22 cellular contexts compared by ENCODE assay signal in genomic region chr2:165889158-165889557, GRCh38.
DNase-seq lines count a peak whose midpoint lies in the region; ATAC-seq and TF ChIP-seq lines count a peak whose summit lies in the region.
"Had no signal": no experiment of that assay in that cellular context is flagged by ENCODE, and none has a peak within 500 bp of the region (broad histone marks: within the 10 kb centered on the region; RNA-seq: fewer than 3 reads in every experiment).

No MANE protein-coding gene starts in this region.

- H3K36me3 ChIP-seq in right atrium auricular region (peaks cover 27% of the 10 kb centered on the region), mesodermal cell (ENCODE audit: control insufficient read depth, insufficient read depth, low read length) (peaks cover 16% of the 10 kb centered on the region), body of pancreas (replicated peaks in 1 of 2; ENCODE audit: insufficient read depth in 1 of 2, low read depth in 2 of 2) (peaks cover 4 to 7% of the 10 kb centered on the region in 2 donors), Karpas-422 (ENCODE audit: insufficient read depth, low read length) (peaks cover 34% of the 10 kb centered on the region; the same call in 1 of the 2 replicates)
- H3K36me3 ChIP-seq: cardiac muscle cell had no signal

- H3K79me2 ChIP-seq in Karpas-422 (ENCODE audit: low read length) = no peaks in the 10 kb centered on the region

- TF ChIP-seq CTCF in right atrium auricular region (IDR thresholded peaks at IDR 0.05) = no peak
- no peak for TF ChIP-seq CTCF in dorsolateral prefrontal cortex (IDR thresholded peaks at IDR 0.05 in 54 of 56, conservative IDR thresholded peaks at IDR 0.05 in 2 of 56; ENCODE audit: low read depth in 1 of 56, partially characterized antibody in 56 of 56)
- TF ChIP-seq CTCF in type B pancreatic cell (conservative IDR thresholded peaks at IDR 0.05) = no peak
- TF ChIP-seq CTCF in body of pancreas (IDR thresholded peaks at IDR 0.05) = no peak

- no peak overlapping the region for H3K4me3 ChIP-seq in right atrium auricular region
- H3K4me3 ChIP-seq in dorsolateral prefrontal cortex = peak overlapping the region in 7 of 59 donors; percentile 2 to 43 (median 16)
- no peak overlapping the region for H3K4me3 ChIP-seq in mesodermal cell (ENCODE audit: extremely low read depth, insufficient read depth, low read length, poor library complexity, severe bottlenecking)
- no peak overlapping the region for H3K4me3 ChIP-seq in body of pancreas
- H3K4me3 ChIP-seq in Karpas-422 (ENCODE audit: low read length) = no peak overlapping the region
- H3K4me3 ChIP-seq: cardiac muscle cell, HAP-1, lower lobe of right lung, pancreas, SK-N-MC, skin epidermis had no signal

- H3K4me2 ChIP-seq in Karpas-422 (ENCODE audit: low read depth, low read length, poor library complexity, severe bottlenecking) = no peak overlapping the region

- H3K27me3 Mint-ChIP-seq in type B pancreatic cell = no peaks in the 10 kb centered on the region
- H3K27me3 Mint-ChIP-seq: activated CD4-positive, alpha-beta T cell treated with anti-CD3 and anti-CD28 coated beads for 36 hours; activated CD8-positive, alpha-beta memory T cell treated with anti-CD3 and anti-CD28 coated beads, Interleukin-2, amount 10 ng/mL, durations not matched to agents 7 days and 5 days had no signal

- WGBS in mesodermal cell (ENCODE audit: insufficient coverage in 2 of 2), 2 experiments = 77 to 80% methylated on average over 1 of the region's 1 CpG
- 38 to 50% methylated on average over 1 of the region's 1 CpG for WGBS in body of pancreas, 2 donors

- H3K4me1 ChIP-seq in right atrium auricular region (no peaks in the 10 kb centered on the region), mesodermal cell (ENCODE audit: control insufficient read depth, insufficient read depth, low read length, poor library complexity, severe bottlenecking) (no peaks in the 10 kb centered on the region), body of pancreas (peaks cover 9% of the 10 kb centered on the region), Karpas-422 (ENCODE audit: low read length) (peaks cover 9% of the 10 kb centered on the region)
- H3K4me1 ChIP-seq: lower lobe of right lung, pancreas had no signal

- H3K9me3 ChIP-seq in right atrium auricular region = no peaks in the 10 kb centered on the region
- no peaks in the 10 kb centered on the region for H3K9me3 ChIP-seq in mesodermal cell (ENCODE audit: control insufficient read depth, low read length)
- no peaks in the 10 kb centered on the region for H3K9me3 ChIP-seq in body of pancreas
- H3K9me3 ChIP-seq in Karpas-422 (ENCODE audit: low read length) = no peaks in the 10 kb centered on the region
- H3K9me3 ChIP-seq: HAP-1, lower lobe of right lung, pancreas had no signal

- H3K36me3 Mint-ChIP-seq in type B pancreatic cell = peaks cover 41% of the 10 kb centered on the region

- no peaks in the 10 kb centered on the region for H3K9me3 Mint-ChIP-seq in type B pancreatic cell

- peak; percentile 52 for ATAC-seq in Right ventricle myocardium superior (ENCODE audit: poor library complexity)
- no peak for ATAC-seq in body of pancreas
- ATAC-seq: activated CD4-positive, alpha-beta T cell treated with anti-CD3 and anti-CD28 coated beads for 36 hours; activated CD8-positive, alpha-beta memory T cell treated with anti-CD3 and anti-CD28 coated beads, Interleukin-2, amount 10 ng/mL, durations not matched to agents 7 days and 5 days; lower lobe of right lung; Panc1 had no signal

- TF ChIP-seq POLR2A in body of pancreas (IDR thresholded peaks at IDR 0.05) = no peak

- H3K27ac ChIP-seq in right atrium auricular region (no peak overlapping the region), dorsolateral prefrontal cortex (peak overlapping the region in 58 of 59 donors; percentile 12 to 89 (median 69)), mesodermal cell (ENCODE audit: low read depth, low read length, severe bottlenecking) (peak overlapping the region; percentile 52), body of pancreas (no peak overlapping the region), Karpas-422 (ENCODE audit: low read length) (no peak overlapping the region)
- H3K27ac ChIP-seq: C4-2B, cardiac muscle cell, lower lobe of right lung, pancreas, SK-N-MC, skin epidermis had no signal

- no peaks in the 10 kb centered on the region for H4K20me1 ChIP-seq in Karpas-422 (ENCODE audit: insufficient read depth, low read depth, low read length)

- no peaks in the 10 kb centered on the region for H3K9me2 ChIP-seq in Karpas-422 (replicated peaks; ENCODE audit: insufficient read depth, low read length)

- peaks cover 9% of the 10 kb centered on the region for H3K4me1 Mint-ChIP-seq in type B pancreatic cell (ENCODE audit: unreplicated experiment)
- H3K4me1 Mint-ChIP-seq: activated CD4-positive, alpha-beta T cell treated with anti-CD3 and anti-CD28 coated beads for 36 hours; activated CD8-positive, alpha-beta memory T cell treated with anti-CD3 and anti-CD28 coated beads, Interleukin-2, amount 10 ng/mL, durations not matched to agents 7 days and 5 days had no signal

- H2AFZ ChIP-seq in Karpas-422 (ENCODE audit: low read length) = no peak overlapping the region

- no peaks in the 10 kb centered on the region for H3K27me3 ChIP-seq in right atrium auricular region
- H3K27me3 ChIP-seq in dorsolateral prefrontal cortex = no peaks in the 10 kb centered on the region
- no peaks in the 10 kb centered on the region for H3K27me3 ChIP-seq in body of pancreas
- no peaks in the 10 kb centered on the region for H3K27me3 ChIP-seq in Karpas-422 (ENCODE audit: low read length)
- H3K27me3 ChIP-seq: cardiac muscle cell, pancreas had no signal

- H3K9ac ChIP-seq in Karpas-422 (ENCODE audit: low read length) = no peak overlapping the region

- DNase-seq in Right ventricle myocardium superior = no peak
- no peak for DNase-seq in right atrium auricular region (ENCODE audit: low spot score)
- no peak for DNase-seq in dorsolateral prefrontal cortex
- DNase-seq in type B pancreatic cell (ENCODE audit: extremely low spot score, unreplicated experiment) = no peak
- no peak for DNase-seq in body of pancreas
- no peak for DNase-seq in activated CD4-positive, alpha-beta T cell treated with anti-CD3 and anti-CD28 coated beads for 48 hours
- DNase-seq in Karpas-422 = no peak
- DNase-seq: activated CD4-positive, alpha-beta T cell treated with anti-CD3 and anti-CD28 coated beads for 36 hours; activated CD8-positive, alpha-beta memory T cell treated with anti-CD3 and anti-CD28 coated beads, Interleukin-2, amount 10 ng/mL, durations not matched to agents 7 days and 5 days; effector CD8-positive, alpha-beta T cell; GF-D8; head of caudate nucleus; lower lobe of right lung; pancreas; stimulated activated CD4-positive, alpha-beta T cell treated with anti-CD3 and anti-CD28 coated beads, Interleukin-4, amount 100 ng/mL, for 1 hour had no signal

- H3K4me3 Mint-ChIP-seq in type B pancreatic cell = no peak overlapping the region
- H3K4me3 Mint-ChIP-seq: activated CD4-positive, alpha-beta T cell treated with anti-CD3 and anti-CD28 coated beads for 36 hours; activated CD8-positive, alpha-beta memory T cell treated with anti-CD3 and anti-CD28 coated beads, Interleukin-2, amount 10 ng/mL, durations not matched to agents 7 days and 5 days had no signal

- intact Hi-C loops in Right ventricle myocardium superior (cut with DNase I) (no loop called here), dorsolateral prefrontal cortex (cut with DNase I) (no loop called here), body of pancreas (cut with DNase I) (no loop called here)

- peak overlapping the region; percentile 3 for H3K27ac Mint-ChIP-seq in type B pancreatic cell
- H3K27ac Mint-ChIP-seq: activated CD4-positive, alpha-beta T cell treated with anti-CD3 and anti-CD28 coated beads for 36 hours; activated CD8-positive, alpha-beta memory T cell treated with anti-CD3 and anti-CD28 coated beads, Interleukin-2, amount 10 ng/mL, durations not matched to agents 7 days and 5 days had no signal

Comparison
In these comparisons a context has a peak if more than half of its experiments do, and no peak if none do; other contexts are left out.
1. H3K27ac ChIP-seq: peak in dorsolateral prefrontal cortex (58 of 59) and mesodermal cell (single experiment); none in right atrium auricular region (0 of 2), body of pancreas (0 of 4) and Karpas-422 (single experiment).